In the genomic region with DNA sequence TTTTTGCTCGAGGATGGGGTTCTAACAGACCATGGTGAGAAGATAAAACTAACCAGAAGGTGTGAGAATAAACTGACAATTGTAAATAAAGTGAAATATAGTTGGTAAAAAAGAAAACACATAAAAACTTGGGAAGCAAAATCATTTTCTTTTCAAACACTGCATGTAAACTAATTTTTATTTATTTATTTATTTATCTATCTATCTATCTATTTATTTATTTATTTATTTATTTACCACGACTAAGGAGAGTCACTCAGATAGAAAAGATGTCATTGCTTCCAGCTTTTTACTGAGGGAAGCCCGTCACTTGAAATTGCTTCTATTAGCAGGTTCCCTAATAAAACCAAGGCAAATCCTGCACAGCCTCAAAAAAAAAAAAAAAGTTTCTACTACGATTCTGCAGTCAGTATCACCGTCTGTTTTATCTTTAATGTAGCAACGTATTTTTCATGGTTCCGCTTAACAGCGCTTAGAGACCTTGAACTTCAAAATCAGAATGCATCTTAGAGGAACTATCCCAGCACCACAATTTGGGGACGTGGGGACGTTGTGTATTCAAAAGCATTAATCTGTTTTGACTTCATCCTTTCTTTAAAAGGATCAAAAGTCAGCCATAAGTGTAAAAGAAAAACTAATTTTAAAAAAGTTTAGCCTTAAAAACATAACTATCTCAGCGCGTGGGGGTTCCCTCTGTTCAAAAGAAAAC, we compare ENCODE assay signal across 1 cellular context.
TF ChIP-seq lines count a peak whose summit lies in the region.

No MANE protein-coding gene starts in this region.

TF ChIP-seq in HEK293, 187 proteins besides CTCF, POLR2A, EP300 and RAD21 (continued from another document and continues in another):
- TF ChIP-seq, protein P1, sequence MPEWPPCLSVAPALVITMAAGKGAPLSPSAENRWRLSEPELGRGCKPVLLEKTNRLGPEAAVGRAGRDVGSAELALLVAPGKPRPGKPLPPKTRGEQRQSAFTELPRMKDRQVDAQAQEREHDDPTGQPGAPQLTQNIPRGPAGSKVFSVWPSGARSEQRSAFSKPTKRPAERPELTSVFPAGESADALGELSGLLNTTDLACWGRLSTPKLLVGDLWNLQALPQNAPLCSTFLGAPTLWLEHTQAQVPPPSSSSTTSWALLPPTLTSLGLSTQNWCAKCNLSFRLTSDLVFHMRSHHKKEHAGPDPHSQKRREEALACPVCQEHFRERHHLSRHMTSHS (tag by site-specific recombination; IDR thresholded peaks at IDR 0.05), result no peak
- no peak for TF ChIP-seq ZNF792 (tag by site-specific recombination; IDR thresholded peaks at IDR 0.05)
- TF ChIP-seq ZNF830 (tag by site-specific recombination; IDR thresholded peaks at IDR 0.05; ENCODE audit: low read depth), result no peak
- no peak for TF ChIP-seq ZNF16 (tag by site-specific recombination; IDR thresholded peaks at IDR 0.05; ENCODE audit: low read depth)
- TF ChIP-seq TCF7L2 (IDR thresholded peaks at IDR 0.05; ENCODE audit: borderline replicate concordance, low read depth, low read length), result no peak
- TF ChIP-seq ZNF610 (tag by site-specific recombination; IDR thresholded peaks at IDR 0.05; ENCODE audit: borderline replicate concordance), result no peak
- peak; percentile 23; the same call in 1 of the 2 replicates for TF ChIP-seq ZNF629 (tag by site-specific recombination; IDR thresholded peaks at IDR 0.05)
- TF ChIP-seq, protein P2, sequence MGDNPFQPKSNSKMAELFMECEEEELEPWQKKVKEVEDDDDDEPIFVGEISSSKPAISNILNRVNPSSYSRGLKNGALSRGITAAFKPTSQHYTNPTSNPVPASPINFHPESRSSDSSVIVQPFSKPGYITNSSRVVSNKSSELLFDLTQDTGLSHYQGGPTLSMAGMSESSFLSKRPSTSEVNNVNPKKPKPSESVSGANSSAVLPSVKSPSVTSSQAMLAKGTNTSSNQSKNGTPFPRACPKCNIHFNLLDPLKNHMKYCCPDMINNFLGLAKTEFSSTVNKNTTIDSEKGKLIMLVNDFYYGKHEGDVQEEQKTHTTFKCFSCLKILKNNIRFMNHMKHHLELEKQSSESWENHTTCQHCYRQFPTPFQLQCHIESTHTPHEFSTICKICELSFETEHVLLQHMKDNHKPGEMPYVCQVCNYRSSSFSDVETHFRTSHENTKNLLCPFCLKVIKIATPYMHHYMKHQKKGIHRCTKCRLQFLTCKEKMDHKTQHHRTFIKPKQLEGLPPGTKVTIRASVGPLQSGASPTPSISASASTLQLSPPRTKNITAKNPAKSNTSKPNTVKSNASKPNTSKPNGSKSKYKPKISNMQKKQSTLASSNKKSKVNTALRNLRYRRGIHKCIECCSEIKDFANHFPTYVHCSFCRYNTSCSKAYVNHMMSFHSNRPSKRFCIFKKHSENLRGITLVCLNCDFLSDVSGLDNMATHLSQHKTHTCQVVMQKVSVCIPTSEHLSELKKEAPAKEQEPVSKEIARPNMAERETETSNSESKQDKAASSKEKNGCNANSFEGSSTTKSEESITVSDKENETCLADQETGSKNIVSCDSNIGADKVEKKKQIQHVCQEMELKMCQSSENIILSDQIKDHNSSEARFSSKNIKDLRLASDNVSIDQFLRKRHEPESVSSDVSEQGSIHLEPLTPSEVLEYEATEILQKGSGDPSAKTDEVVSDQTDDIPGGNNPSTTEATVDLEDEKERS (tag by site-specific recombination; IDR thresholded peaks at IDR 0.05), result no peak
- TF ChIP-seq ZNF404 (tag by site-specific recombination; IDR thresholded peaks at IDR 0.05), result 0 out of 2 replicates have a peak, but pooled peaks have one; percentile 29
- TF ChIP-seq ZNF544 (tag by site-specific recombination; IDR thresholded peaks at IDR 0.05), result no peak
- TF ChIP-seq ZNF514 (tag by site-specific recombination; IDR thresholded peaks at IDR 0.05), result no peak
- no peak for TF ChIP-seq YY2 (tag by site-specific recombination; IDR thresholded peaks at IDR 0.05)
- no peak for TF ChIP-seq ZNF184 (tag by site-specific recombination; IDR thresholded peaks at IDR 0.05)
- no peak for TF ChIP-seq ZNF768 (tag by site-specific recombination; IDR thresholded peaks at IDR 0.05)
- TF ChIP-seq ZNF785 (tag by site-specific recombination; IDR thresholded peaks at IDR 0.05), result no peak
- TF ChIP-seq ZFP3 (tag by site-specific recombination; IDR thresholded peaks at IDR 0.05; ENCODE audit: low read depth), result no peak
- peak; percentile 57 for TF ChIP-seq ZNF426 (tag by site-specific recombination; IDR thresholded peaks at IDR 0.05)
- no peak for TF ChIP-seq ZSCAN23 (tag by site-specific recombination; IDR thresholded peaks at IDR 0.05)
- TF ChIP-seq, protein P3, sequence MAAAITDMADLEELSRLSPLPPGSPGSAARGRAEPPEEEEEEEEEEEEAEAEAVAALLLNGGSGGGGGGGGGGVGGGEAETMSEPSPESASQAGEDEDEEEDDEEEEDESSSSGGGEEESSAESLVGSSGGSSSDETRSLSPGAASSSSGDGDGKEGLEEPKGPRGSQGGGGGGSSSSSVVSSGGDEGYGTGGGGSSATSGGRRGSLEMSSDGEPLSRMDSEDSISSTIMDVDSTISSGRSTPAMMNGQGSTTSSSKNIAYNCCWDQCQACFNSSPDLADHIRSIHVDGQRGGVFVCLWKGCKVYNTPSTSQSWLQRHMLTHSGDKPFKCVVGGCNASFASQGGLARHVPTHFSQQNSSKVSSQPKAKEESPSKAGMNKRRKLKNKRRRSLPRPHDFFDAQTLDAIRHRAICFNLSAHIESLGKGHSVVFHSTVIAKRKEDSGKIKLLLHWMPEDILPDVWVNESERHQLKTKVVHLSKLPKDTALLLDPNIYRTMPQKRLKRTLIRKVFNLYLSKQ (tag by site-specific recombination; IDR thresholded peaks at IDR 0.05; ENCODE audit: borderline replicate concordance), result no peak
- TF ChIP-seq ZNF266 (tag by site-specific recombination; IDR thresholded peaks at IDR 0.05; ENCODE audit: low read depth), result 0 out of 2 replicates have a peak, but pooled peaks have one; percentile 32
- no peak for TF ChIP-seq ZSCAN30 (tag by site-specific recombination; IDR thresholded peaks at IDR 0.05)
- no peak for TF ChIP-seq ZFHX2 (tag by site-specific recombination; conservative IDR thresholded peaks at IDR 0.05)
- TF ChIP-seq ZNF366 (tag by site-specific recombination; conservative IDR thresholded peaks at IDR 0.05), result no peak
- no peak for TF ChIP-seq WT1 (tag by site-specific recombination; IDR thresholded peaks at IDR 0.05)
- TF ChIP-seq ZNF138 (tag by site-specific recombination; IDR thresholded peaks at IDR 0.05; ENCODE audit: borderline replicate concordance), result no peak
- no peak for TF ChIP-seq ZNF596 (tag by site-specific recombination; IDR thresholded peaks at IDR 0.05)
- no peak for TF ChIP-seq ZNF791 (tag by site-specific recombination; IDR thresholded peaks at IDR 0.05)
- no peak for TF ChIP-seq ZFP37 (tag by site-specific recombination; IDR thresholded peaks at IDR 0.05)
- peak; percentile 60; the same call in 1 of the 2 replicates for TF ChIP-seq ZNF140 (tag by site-specific recombination; IDR thresholded peaks at IDR 0.05)
- TF ChIP-seq GLI4 (tag by site-specific recombination; IDR thresholded peaks at IDR 0.05), result no peak
- no peak for TF ChIP-seq ZNF2 (tag by site-specific recombination; IDR thresholded peaks at IDR 0.05)
- no peak for TF ChIP-seq BCL11A (tag by site-specific recombination; IDR thresholded peaks at IDR 0.05; ENCODE audit: low read depth)
- TF ChIP-seq SP7 (tag by site-specific recombination; IDR thresholded peaks at IDR 0.05), result no peak
- peak; percentile 21 for TF ChIP-seq ZNF654 (tag by site-specific recombination; IDR thresholded peaks at IDR 0.05; ENCODE audit: low read depth)
- no peak for TF ChIP-seq ZNF157 (tag by site-specific recombination; IDR thresholded peaks at IDR 0.05)
- no peak for TF ChIP-seq ZNF174 (tag by site-specific recombination; IDR thresholded peaks at IDR 0.05)
- TF ChIP-seq, protein P4, sequence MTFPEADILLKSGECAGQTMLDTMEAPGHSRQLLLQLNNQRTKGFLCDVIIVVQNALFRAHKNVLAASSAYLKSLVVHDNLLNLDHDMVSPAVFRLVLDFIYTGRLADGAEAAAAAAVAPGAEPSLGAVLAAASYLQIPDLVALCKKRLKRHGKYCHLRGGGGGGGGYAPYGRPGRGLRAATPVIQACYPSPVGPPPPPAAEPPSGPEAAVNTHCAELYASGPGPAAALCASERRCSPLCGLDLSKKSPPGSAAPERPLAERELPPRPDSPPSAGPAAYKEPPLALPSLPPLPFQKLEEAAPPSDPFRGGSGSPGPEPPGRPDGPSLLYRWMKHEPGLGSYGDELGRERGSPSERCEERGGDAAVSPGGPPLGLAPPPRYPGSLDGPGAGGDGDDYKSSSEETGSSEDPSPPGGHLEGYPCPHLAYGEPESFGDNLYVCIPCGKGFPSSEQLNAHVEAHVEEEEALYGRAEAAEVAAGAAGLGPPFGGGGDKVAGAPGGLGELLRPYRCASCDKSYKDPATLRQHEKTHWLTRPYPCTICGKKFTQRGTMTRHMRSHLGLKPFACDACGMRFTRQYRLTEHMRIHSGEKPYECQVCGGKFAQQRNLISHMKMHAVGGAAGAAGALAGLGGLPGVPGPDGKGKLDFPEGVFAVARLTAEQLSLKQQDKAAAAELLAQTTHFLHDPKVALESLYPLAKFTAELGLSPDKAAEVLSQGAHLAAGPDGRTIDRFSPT (tag by site-specific recombination; IDR thresholded peaks at IDR 0.05), result no peak
- no peak for TF ChIP-seq ZNF701 (tag by site-specific recombination; IDR thresholded peaks at IDR 0.05)
- no peak for TF ChIP-seq PRDM1 (tag by site-specific recombination; IDR thresholded peaks at IDR 0.05)
- no peak for TF ChIP-seq ZNF132 (tag by site-specific recombination; IDR thresholded peaks at IDR 0.05; ENCODE audit: borderline replicate concordance)
- TF ChIP-seq, protein P5, sequence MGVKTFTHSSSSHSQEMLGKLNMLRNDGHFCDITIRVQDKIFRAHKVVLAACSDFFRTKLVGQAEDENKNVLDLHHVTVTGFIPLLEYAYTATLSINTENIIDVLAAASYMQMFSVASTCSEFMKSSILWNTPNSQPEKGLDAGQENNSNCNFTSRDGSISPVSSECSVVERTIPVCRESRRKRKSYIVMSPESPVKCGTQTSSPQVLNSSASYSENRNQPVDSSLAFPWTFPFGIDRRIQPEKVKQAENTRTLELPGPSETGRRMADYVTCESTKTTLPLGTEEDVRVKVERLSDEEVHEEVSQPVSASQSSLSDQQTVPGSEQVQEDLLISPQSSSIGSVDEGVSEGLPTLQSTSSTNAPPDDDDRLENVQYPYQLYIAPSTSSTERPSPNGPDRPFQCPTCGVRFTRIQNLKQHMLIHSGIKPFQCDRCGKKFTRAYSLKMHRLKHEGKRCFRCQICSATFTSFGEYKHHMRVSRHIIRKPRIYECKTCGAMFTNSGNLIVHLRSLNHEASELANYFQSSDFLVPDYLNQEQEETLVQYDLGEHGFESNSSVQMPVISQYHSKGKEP (tag by site-specific recombination; IDR thresholded peaks at IDR 0.05), result no peak
- no peak for TF ChIP-seq ZNF19 (tag by site-specific recombination; IDR thresholded peaks at IDR 0.05; ENCODE audit: low read depth)
- no peak for TF ChIP-seq ZFP41 (tag by site-specific recombination; IDR thresholded peaks at IDR 0.05; ENCODE audit: borderline replicate concordance)
- TF ChIP-seq, protein P6, sequence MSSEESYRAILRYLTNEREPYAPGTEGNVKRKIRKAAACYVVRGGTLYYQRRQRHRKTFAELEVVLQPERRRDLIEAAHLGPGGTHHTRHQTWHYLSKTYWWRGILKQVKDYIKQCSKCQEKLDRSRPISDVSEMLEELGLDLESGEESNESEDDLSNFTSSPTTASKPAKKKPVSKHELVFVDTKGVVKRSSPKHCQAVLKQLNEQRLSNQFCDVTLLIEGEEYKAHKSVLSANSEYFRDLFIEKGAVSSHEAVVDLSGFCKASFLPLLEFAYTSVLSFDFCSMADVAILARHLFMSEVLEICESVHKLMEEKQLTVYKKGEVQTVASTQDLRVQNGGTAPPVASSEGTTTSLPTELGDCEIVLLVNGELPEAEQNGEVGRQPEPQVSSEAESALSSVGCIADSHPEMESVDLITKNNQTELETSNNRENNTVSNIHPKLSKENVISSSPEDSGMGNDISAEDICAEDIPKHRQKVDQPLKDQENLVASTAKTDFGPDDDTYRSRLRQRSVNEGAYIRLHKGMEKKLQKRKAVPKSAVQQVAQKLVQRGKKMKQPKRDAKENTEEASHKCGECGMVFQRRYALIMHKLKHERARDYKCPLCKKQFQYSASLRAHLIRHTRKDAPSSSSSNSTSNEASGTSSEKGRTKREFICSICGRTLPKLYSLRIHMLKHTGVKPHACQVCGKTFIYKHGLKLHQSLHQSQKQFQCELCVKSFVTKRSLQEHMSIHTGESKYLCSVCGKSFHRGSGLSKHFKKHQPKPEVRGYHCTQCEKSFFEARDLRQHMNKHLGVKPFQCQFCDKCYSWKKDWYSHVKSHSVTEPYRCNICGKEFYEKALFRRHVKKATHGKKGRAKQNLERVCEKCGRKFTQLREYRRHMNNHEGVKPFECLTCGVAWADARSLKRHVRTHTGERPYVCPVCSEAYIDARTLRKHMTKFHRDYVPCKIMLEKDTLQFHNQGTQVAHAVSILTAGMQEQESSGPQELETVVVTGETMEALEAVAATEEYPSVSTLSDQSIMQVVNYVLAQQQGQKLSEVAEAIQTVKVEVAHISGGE (tag by site-specific recombination; conservative IDR thresholded peaks at IDR 0.05; ENCODE audit: low read depth), result peak; percentile 68
- TF ChIP-seq, protein P7, sequence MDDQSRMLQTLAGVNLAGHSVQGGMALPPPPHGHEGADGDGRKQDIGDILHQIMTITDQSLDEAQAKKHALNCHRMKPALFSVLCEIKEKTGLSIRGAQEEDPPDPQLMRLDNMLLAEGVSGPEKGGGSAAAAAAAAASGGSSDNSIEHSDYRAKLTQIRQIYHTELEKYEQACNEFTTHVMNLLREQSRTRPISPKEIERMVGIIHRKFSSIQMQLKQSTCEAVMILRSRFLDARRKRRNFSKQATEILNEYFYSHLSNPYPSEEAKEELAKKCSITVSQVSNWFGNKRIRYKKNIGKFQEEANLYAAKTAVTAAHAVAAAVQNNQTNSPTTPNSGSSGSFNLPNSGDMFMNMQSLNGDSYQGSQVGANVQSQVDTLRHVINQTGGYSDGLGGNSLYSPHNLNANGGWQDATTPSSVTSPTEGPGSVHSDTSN (CRISPR knock-in tag; IDR thresholded peaks at IDR 0.05), result no peak
- TF ChIP-seq, protein P8, sequence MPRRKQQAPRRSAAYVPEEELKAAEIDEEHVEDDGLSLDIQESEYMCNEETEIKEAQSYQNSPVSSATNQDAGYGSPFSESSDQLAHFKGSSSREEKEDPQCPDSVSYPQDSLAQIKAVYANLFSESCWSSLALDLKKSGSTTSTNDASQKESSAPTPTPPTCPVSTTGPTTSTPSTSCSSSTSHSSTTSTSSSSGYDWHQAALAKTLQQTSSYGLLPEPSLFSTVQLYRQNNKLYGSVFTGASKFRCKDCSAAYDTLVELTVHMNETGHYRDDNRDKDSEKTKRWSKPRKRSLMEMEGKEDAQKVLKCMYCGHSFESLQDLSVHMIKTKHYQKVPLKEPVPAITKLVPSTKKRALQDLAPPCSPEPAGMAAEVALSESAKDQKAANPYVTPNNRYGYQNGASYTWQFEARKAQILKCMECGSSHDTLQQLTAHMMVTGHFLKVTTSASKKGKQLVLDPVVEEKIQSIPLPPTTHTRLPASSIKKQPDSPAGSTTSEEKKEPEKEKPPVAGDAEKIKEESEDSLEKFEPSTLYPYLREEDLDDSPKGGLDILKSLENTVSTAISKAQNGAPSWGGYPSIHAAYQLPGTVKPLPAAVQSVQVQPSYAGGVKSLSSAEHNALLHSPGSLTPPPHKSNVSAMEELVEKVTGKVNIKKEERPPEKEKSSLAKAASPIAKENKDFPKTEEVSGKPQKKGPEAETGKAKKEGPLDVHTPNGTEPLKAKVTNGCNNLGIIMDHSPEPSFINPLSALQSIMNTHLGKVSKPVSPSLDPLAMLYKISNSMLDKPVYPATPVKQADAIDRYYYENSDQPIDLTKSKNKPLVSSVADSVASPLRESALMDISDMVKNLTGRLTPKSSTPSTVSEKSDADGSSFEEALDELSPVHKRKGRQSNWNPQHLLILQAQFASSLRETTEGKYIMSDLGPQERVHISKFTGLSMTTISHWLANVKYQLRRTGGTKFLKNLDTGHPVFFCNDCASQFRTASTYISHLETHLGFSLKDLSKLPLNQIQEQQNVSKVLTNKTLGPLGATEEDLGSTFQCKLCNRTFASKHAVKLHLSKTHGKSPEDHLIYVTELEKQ (tag by site-specific recombination; IDR thresholded peaks at IDR 0.05; ENCODE audit: borderline replicate concordance), result no peak
